8 cellular contexts compared by ENCODE assay signal in the genomic region with DNA sequence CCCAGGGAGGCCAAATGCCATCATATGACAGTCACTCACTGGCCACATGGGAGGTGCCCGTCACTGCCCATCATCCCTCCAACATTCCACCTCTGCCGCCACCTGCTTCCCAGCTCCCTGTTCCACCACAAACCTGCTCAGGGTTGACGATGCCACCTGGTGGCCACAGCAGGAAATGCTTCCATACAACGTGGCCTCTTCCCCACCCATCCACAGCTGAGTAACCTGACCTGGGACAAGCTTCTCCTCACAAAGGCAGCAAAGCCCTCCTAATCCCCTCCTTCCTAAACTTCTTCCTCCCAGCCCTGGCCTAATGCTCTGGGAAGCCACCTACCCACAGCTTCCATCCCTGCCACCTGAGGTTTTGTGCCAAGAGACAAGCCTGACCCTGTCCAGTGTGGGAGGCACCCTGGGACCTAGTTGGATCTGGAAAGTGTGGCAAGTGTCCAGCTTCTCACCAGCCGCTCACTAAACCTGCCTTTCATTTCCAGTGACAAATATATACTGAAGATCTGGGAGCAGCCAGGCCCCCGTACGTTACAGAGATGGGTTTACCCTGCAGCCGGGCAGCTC. TPM values are rescaled to one million over a fixed set of nuclear protein-coding genes. Genes with fewer than 3 reads are reported as not detected.
DNase-seq lines count a peak whose midpoint lies in the region; ATAC-seq and TF ChIP-seq lines count a peak whose summit lies in the region.

No MANE protein-coding gene starts in this region.

- H3K4me1 ChIP-seq in upper lobe of right lung = peaks cover 13% of the 10 kb centered on the region

- no peak overlapping the region for H3K4me3 Mint-ChIP-seq in activated CD4-positive, alpha-beta memory T cell treated with anti-CD3 and anti-CD28 coated beads, Interleukin-2, amount 10 ng/mL, durations not matched to agents 7 days and 5 days
- no peak overlapping the region for H3K4me3 Mint-ChIP-seq in T-helper 2 cell treated with Interferon-gamma antibody and Interleukin-4, amounts not matched to agents 5 μg/mL and 100 μg/mL, for 36 hours

- TF ChIP-seq CTCF in upper lobe of right lung (IDR thresholded peaks at IDR 0.05) = peak; percentile 58

- peaks cover 6% of the 10 kb centered on the region for H3K9me3 ChIP-seq in upper lobe of right lung

- peaks cover 21% of the 10 kb centered on the region for H3K27me3 Mint-ChIP-seq in activated CD4-positive, alpha-beta memory T cell treated with anti-CD3 and anti-CD28 coated beads, Interleukin-2, amount 10 ng/mL, durations not matched to agents 7 days and 5 days
- H3K27me3 Mint-ChIP-seq in T-helper 2 cell treated with Interferon-gamma antibody and Interleukin-4, amounts not matched to agents 5 μg/mL and 100 μg/mL, for 36 hours (ENCODE audit: low read depth) = peaks cover 26% of the 10 kb centered on the region

- H3K27ac Mint-ChIP-seq in activated CD4-positive, alpha-beta memory T cell treated with anti-CD3 and anti-CD28 coated beads, Interleukin-2, amount 10 ng/mL, durations not matched to agents 7 days and 5 days = no peak overlapping the region
- H3K27ac Mint-ChIP-seq in T-helper 2 cell treated with Interferon-gamma antibody and Interleukin-4, amounts not matched to agents 5 μg/mL and 100 μg/mL, for 36 hours = no peak overlapping the region

- H3K36me3 Mint-ChIP-seq in activated CD4-positive, alpha-beta memory T cell treated with anti-CD3 and anti-CD28 coated beads, Interleukin-2, amount 10 ng/mL, durations not matched to agents 7 days and 5 days (ENCODE audit: low read depth) = peaks cover 5% of the 10 kb centered on the region
- peaks cover 4% of the 10 kb centered on the region for H3K36me3 Mint-ChIP-seq in T-helper 2 cell treated with Interferon-gamma antibody and Interleukin-4, amounts not matched to agents 5 μg/mL and 100 μg/mL, for 36 hours (ENCODE audit: low read depth)

- CTCF ChIA-PET in HEK293T (lab: Yijun Ruan, JAX) = interaction anchor here (0.6 to 1.3 kb wide), 4 partner anchors 13 to 921 kb away, joined by 3 to 8 read pairs (median 5); no protein-coding TSS in a partner anchor
- CTCF ChIA-PET in activated CD4-positive, alpha-beta memory T cell treated with anti-CD3 and anti-CD28 coated beads, Interleukin-2, amount 10 ng/mL, durations not matched to agents 7 days and 5 days (lab: Charles Lee) = interaction anchor here (0.9 to 3.4 kb wide), 11 partner anchors 9 to 183 kb away, joined by 3 to 20 read pairs (median 4); no protein-coding TSS in a partner anchor

- intact Hi-C loops in upper lobe of right lung (cut with DNase I) = no loop called here

- peaks cover 2% of the 10 kb centered on the region for H3K4me1 Mint-ChIP-seq in activated CD4-positive, alpha-beta memory T cell treated with anti-CD3 and anti-CD28 coated beads, Interleukin-2, amount 10 ng/mL, durations not matched to agents 7 days and 5 days
- no peaks in the 10 kb centered on the region for H3K4me1 Mint-ChIP-seq in T-helper 2 cell treated with Interferon-gamma antibody and Interleukin-4, amounts not matched to agents 5 μg/mL and 100 μg/mL, for 36 hours (ENCODE audit: low read depth)

- H3K36me3 ChIP-seq in upper lobe of right lung = no peaks in the 10 kb centered on the region

- H3K27me3 ChIP-seq in upper lobe of right lung = peaks cover 19% of the 10 kb centered on the region

- no peak overlapping the region for H3K4me3 ChIP-seq in upper lobe of right lung

- H3K27ac ChIP-seq in upper lobe of right lung = no peak overlapping the region

- peak; percentile 31 for DNase-seq in DMS 273 treated with DMSO at 0.1 percent for 48 hours (lab: John Stamatoyannopoulos, UW)
- peak; percentile 73 for DNase-seq in HEK293T (ENCODE audit: extremely low spot score)
- DNase-seq in activated CD4-positive, alpha-beta memory T cell treated with anti-CD3 and anti-CD28 coated beads, Interleukin-2, amount 10 ng/mL, durations not matched to agents 7 days and 5 days = peak; percentile 44
- DNase-seq in iPS DF 4.7 (ENCODE audit: extremely low read depth, low spot score) = peak; percentile 92
- no peak for DNase-seq in upper lobe of right lung
- DNase-seq in T-helper 2 cell treated with Interferon-gamma antibody and Interleukin-4, amounts not matched to agents 5 μg/mL and 100 μg/mL, for 36 hours (ENCODE audit: low spot score) = no peak
- no peak for DNase-seq in SK-N-DZ (ENCODE audit: low spot score)

- ATAC-seq in upper lobe of right lung (peak; percentile 17), HG03039 (IDR thresholded peaks at IDR 0.05; ENCODE audit: unreplicated experiment) (no peak)

- H3K9me3 Mint-ChIP-seq in activated CD4-positive, alpha-beta memory T cell treated with anti-CD3 and anti-CD28 coated beads, Interleukin-2, amount 10 ng/mL, durations not matched to agents 7 days and 5 days = peaks cover 8% of the 10 kb centered on the region
- peaks cover 6% of the 10 kb centered on the region for H3K9me3 Mint-ChIP-seq in T-helper 2 cell treated with Interferon-gamma antibody and Interleukin-4, amounts not matched to agents 5 μg/mL and 100 μg/mL, for 36 hours

- POLR2A ChIA-PET in HEK293T (lab: Yijun Ruan, JAX) = no interaction called here
- POLR2A ChIA-PET in activated CD4-positive, alpha-beta memory T cell treated with anti-CD3 and anti-CD28 coated beads, Interleukin-2, amount 10 ng/mL, durations not matched to agents 7 days and 5 days (lab: Charles Lee) = interaction anchor here (1.4 kb wide), 1 partner anchor 47 kb away, joined by 3 read pairs; no protein-coding TSS in a partner anchor

TF ChIP-seq in HEK293T, 16 proteins besides CTCF, POLR2A, EP300 and RAD21:
- TF ChIP-seq ARNT (IDR thresholded peaks at IDR 0.05) (no peak; the same call in 1 of the 2 replicates), ZNF384 (IDR thresholded peaks at IDR 0.05) (no peak), ELF4 (IDR thresholded peaks at IDR 0.05) (no peak), SUZ12 (IDR thresholded peaks at IDR 0.05) (no peak), TARDBP (IDR thresholded peaks at IDR 0.05) (no peak), SP1 (IDR thresholded peaks at IDR 0.05) (no peak), HDGF (IDR thresholded peaks at IDR 0.05; ENCODE audit: borderline replicate concordance) (no peak), L3MBTL2 (conservative IDR thresholded peaks at IDR 0.05) (0 out of 2 replicates have a peak, but pooled peaks have one; percentile 24)
- TF ChIP-seq, protein P1, sequence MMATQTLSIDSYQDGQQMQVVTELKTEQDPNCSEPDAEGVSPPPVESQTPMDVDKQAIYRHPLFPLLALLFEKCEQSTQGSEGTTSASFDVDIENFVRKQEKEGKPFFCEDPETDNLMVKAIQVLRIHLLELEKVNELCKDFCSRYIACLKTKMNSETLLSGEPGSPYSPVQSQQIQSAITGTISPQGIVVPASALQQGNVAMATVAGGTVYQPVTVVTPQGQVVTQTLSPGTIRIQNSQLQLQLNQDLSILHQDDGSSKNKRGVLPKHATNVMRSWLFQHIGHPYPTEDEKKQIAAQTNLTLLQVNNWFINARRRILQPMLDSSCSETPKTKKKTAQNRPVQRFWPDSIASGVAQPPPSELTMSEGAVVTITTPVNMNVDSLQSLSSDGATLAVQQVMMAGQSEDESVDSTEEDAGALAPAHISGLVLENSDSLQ (IDR thresholded peaks at IDR 0.05) = peak; percentile 36; the same call in 1 of the 2 replicates

RNA-seq across cellular contexts. Expression of a gene that starts 4.3 kb away (rescaled TPM):
- under 1 TPM; 0.20 to 0.25 TPM for total RNA-seq in activated CD4-positive, alpha-beta memory T cell treated with anti-CD3 and anti-CD28 coated beads, Interleukin-2, amount 10 ng/mL, durations not matched to agents 7 days and 5 days
- 1.7 TPM for total RNA-seq in upper lobe of right lung
- not detected in 2 replicates for polyA plus RNA-seq in SK-N-DZ (2014; cell fraction: cytosol; rRNA removed)
- polyA plus RNA-seq in SK-N-DZ (2014; cell fraction: nucleus; rRNA removed) = 0.04 TPM in 1 of 2 replicates, not detected in the other

Comparison
In these comparisons a context has a peak if more than half of its experiments do, and no peak if none do; other contexts are left out.
1. DNase-seq: peak in DMS 273 treated with DMSO at 0.1 percent for 48 hours (single experiment), HEK293T (single experiment), activated CD4-positive, alpha-beta memory T cell treated with anti-CD3 and anti-CD28 coated beads, Interleukin-2, amount 10 ng/mL, durations not matched to agents 7 days and 5 days (single experiment) and iPS DF 4.7 (single experiment); none in upper lobe of right lung (single experiment), T-helper 2 cell treated with Interferon-gamma antibody and Interleukin-4, amounts not matched to agents 5 μg/mL and 100 μg/mL, for 36 hours (single experiment) and SK-N-DZ (single experiment).